In genomic region chr15:48975713-48976419, GRCh38 we compare ENCODE assay signal across 8 cellular contexts. TPM values are rescaled to one million over a fixed set of nuclear protein-coding genes. Genes with fewer than 3 reads are reported as not detected.
DNase-seq lines count a peak whose midpoint lies in the region; ATAC-seq and TF ChIP-seq lines count a peak whose summit lies in the region.

No MANE protein-coding gene starts in this region.

- in situ Hi-C loops in Caki2 (cut with HindIII; ENCODE audit: low pct_unique_long_range_greater_than_20kb, low sequenced_read_pairs) = no loop called here

- peak overlapping the region; percentile 69 to 73 for H3K4me3 Mint-ChIP-seq in activated T-cell treated with anti-CD3 and anti-CD28 coated beads, Interleukin-2, amount 50 U/mL, for 72 hours
- peak overlapping the region; percentile 29 to 75 (median 63) for H3K4me3 Mint-ChIP-seq in naive thymus-derived CD4-positive, alpha-beta T cell
- H3K4me3 Mint-ChIP-seq in stimulated activated effector memory CD8-positive, alpha-beta T cell treated with anti-CD3 and anti-CD28 coated beads, Interleukin-12 subunit alpha, Interleukin-12 subunit beta, amount 100 ng/mL, for 72 hours = peak overlapping the region; percentile 51

- DNase-seq in Caki2 (ENCODE audit: low read depth) = peak; percentile 74
- DNase-seq in PC-9 = peak in 1 of 2 experiments; percentile 73
- peak; percentile 79 to 88 for DNase-seq in activated T-cell treated with anti-CD3 and anti-CD28 coated beads, Interleukin-2, amount 50 U/mL, for 72 hours
- peak; percentile 72 for DNase-seq in fibroblast of gingiva (ENCODE audit: low read depth)
- peak; percentile 48 to 87 (median 71) for DNase-seq in naive thymus-derived CD4-positive, alpha-beta T cell
- peak; percentile 85 to 90 for DNase-seq in stimulated activated effector memory CD8-positive, alpha-beta T cell treated with anti-CD3 and anti-CD28 coated beads, Interleukin-12 subunit alpha, Interleukin-12 subunit beta, amount 100 ng/mL, for 72 hours (ENCODE audit: low spot score in 2 of 2)

- H4K20me1 ChIP-seq in PC-9 (ENCODE audit: insufficient read depth) = no peaks in the 10 kb centered on the region

- H3K36me3 ChIP-seq in HUES6 (ENCODE audit: control insufficient read depth, insufficient read depth, low read length) (no peaks in the 10 kb centered on the region), PC-9 (ENCODE audit: low read depth) (no peaks in the 10 kb centered on the region)
- H3K36me3 ChIP-seq in naive thymus-derived CD4-positive, alpha-beta T cell (ENCODE audit: control insufficient read depth in 2 of 3, insufficient read depth in 3 of 3, low read length in 3 of 3) = no peaks in the 10 kb centered on the region

- peaks cover 10% of the 10 kb centered on the region for H3K4me1 Mint-ChIP-seq in activated T-cell treated with anti-CD3 and anti-CD28 coated beads, Interleukin-2, amount 50 U/mL, for 72 hours (ENCODE audit: low read depth)
- H3K4me1 Mint-ChIP-seq in naive thymus-derived CD4-positive, alpha-beta T cell = peaks cover 0 to 10% (median 0%) of the 10 kb centered on the region in 7 donors
- no peaks in the 10 kb centered on the region for H3K4me1 Mint-ChIP-seq in stimulated activated effector memory CD8-positive, alpha-beta T cell treated with anti-CD3 and anti-CD28 coated beads, Interleukin-12 subunit alpha, Interleukin-12 subunit beta, amount 100 ng/mL, for 72 hours

- BruUV-seq in PC-9 (replicated peaks; lab: Mats Ljungman, UMichigan) = no TSS peak

- H3K27ac ChIP-seq in HUES6 (ENCODE audit: low read depth, low read length) (no peak overlapping the region), PC-9 (no peak overlapping the region)
- H3K27ac ChIP-seq in naive thymus-derived CD4-positive, alpha-beta T cell (ENCODE audit: low read depth, low read length) = no peak overlapping the region

- H3K4me1 ChIP-seq in HUES6 (ENCODE audit: control insufficient read depth, insufficient read depth, low read length) = peaks cover 18% of the 10 kb centered on the region
- peaks cover 14% of the 10 kb centered on the region for H3K4me1 ChIP-seq in PC-9 (replicated peaks; ENCODE audit: insufficient read depth)
- H3K4me1 ChIP-seq in naive thymus-derived CD4-positive, alpha-beta T cell (ENCODE audit: control insufficient read depth in 2 of 2, insufficient read depth in 2 of 2, low read length in 2 of 2) = peaks cover 3 to 4% of the 10 kb centered on the region in 2 donors

- peak overlapping the region; percentile 95 for H2AFZ ChIP-seq in PC-9

- H3K79me2 ChIP-seq in PC-9 (ENCODE audit: low read depth) = no peaks in the 10 kb centered on the region

- peak overlapping the region; percentile 89 for H3K4me2 ChIP-seq in PC-9

- H3K9me3 ChIP-seq in HUES6 (ENCODE audit: control insufficient read depth, insufficient read depth, low read depth, low read length) = no peaks in the 10 kb centered on the region
- no peaks in the 10 kb centered on the region for H3K9me3 ChIP-seq in PC-9 (ENCODE audit: insufficient read depth, low read depth)
- no peaks in the 10 kb centered on the region for H3K9me3 ChIP-seq in naive thymus-derived CD4-positive, alpha-beta T cell (ENCODE audit: control insufficient read depth in 2 of 3, low read length in 3 of 3)

- H3K27me3 ChIP-seq in HUES6 (ENCODE audit: control insufficient read depth, insufficient read depth, low read length) (no peaks in the 10 kb centered on the region), PC-9 (ENCODE audit: insufficient read depth, low read depth) (no peaks in the 10 kb centered on the region)
- no peaks in the 10 kb centered on the region for H3K27me3 ChIP-seq in naive thymus-derived CD4-positive, alpha-beta T cell (ENCODE audit: control insufficient read depth in 2 of 2, insufficient read depth in 2 of 2, low read length in 2 of 2)

- intact Hi-C loops in PC-9 (cut with micrococcal nuclease; ENCODE audit: unreplicated experiment) = no loop called here
- intact Hi-C loops in naive thymus-derived CD4-positive, alpha-beta T cell (cut with micrococcal nuclease) = loop anchor here (1.0 to 2.0 kb wide), 4 partner anchors 10 to 114 kb away; partner anchors contain the start of gene EID1 (in 2 of the 2)

- H3K9me2 ChIP-seq in PC-9 (ENCODE audit: insufficient read depth) = no peaks in the 10 kb centered on the region

- peak; percentile 79 for TF ChIP-seq CTCF in PC-9 (conservative IDR thresholded peaks at IDR 0.05)

- peaks cover 16% of the 10 kb centered on the region for H3K27me3 Mint-ChIP-seq in activated T-cell treated with anti-CD3 and anti-CD28 coated beads, Interleukin-2, amount 50 U/mL, for 72 hours (ENCODE audit: low read depth)
- peaks cover 4 to 37% (median 19%) of the 10 kb centered on the region in 5 donors for H3K27me3 Mint-ChIP-seq in naive thymus-derived CD4-positive, alpha-beta T cell

- H3K36me3 Mint-ChIP-seq in activated T-cell treated with anti-CD3 and anti-CD28 coated beads, Interleukin-2, amount 50 U/mL, for 72 hours (ENCODE audit: insufficient read depth in 2 of 2) = no peaks in the 10 kb centered on the region
- peaks cover 0 to 4% (median 0%) of the 10 kb centered on the region in 5 donors for H3K36me3 Mint-ChIP-seq in naive thymus-derived CD4-positive, alpha-beta T cell
- H3K36me3 Mint-ChIP-seq in stimulated activated effector memory CD8-positive, alpha-beta T cell treated with anti-CD3 and anti-CD28 coated beads, Interleukin-12 subunit alpha, Interleukin-12 subunit beta, amount 100 ng/mL, for 72 hours = no peaks in the 10 kb centered on the region

- peak; percentile 95 for ATAC-seq in GM21423 (IDR thresholded peaks at IDR 0.05; ENCODE audit: unreplicated experiment)
- peak; percentile 99 for ATAC-seq in activated T-cell treated with anti-CD3 and anti-CD28 coated beads, Interleukin-2, amount 50 U/mL, for 72 hours (replicated peaks in 1 of 2)
- peak; percentile 98 for ATAC-seq in naive thymus-derived CD4-positive, alpha-beta T cell
- ATAC-seq in stimulated activated effector memory CD8-positive, alpha-beta T cell treated with anti-CD3 and anti-CD28 coated beads, Interleukin-12 subunit alpha, Interleukin-12 subunit beta, amount 100 ng/mL, for 72 hours = peak; percentile 97

- peak overlapping the region; percentile 81 for H3K9ac ChIP-seq in HUES6 (ENCODE audit: low read length)

- no peaks in the 10 kb centered on the region for H3K9me3 Mint-ChIP-seq in activated T-cell treated with anti-CD3 and anti-CD28 coated beads, Interleukin-2, amount 50 U/mL, for 72 hours
- H3K9me3 Mint-ChIP-seq in naive thymus-derived CD4-positive, alpha-beta T cell = no peaks in the 10 kb centered on the region
- H3K9me3 Mint-ChIP-seq in stimulated activated effector memory CD8-positive, alpha-beta T cell treated with anti-CD3 and anti-CD28 coated beads, Interleukin-12 subunit alpha, Interleukin-12 subunit beta, amount 100 ng/mL, for 72 hours = no peaks in the 10 kb centered on the region

- CTCF ChIA-PET in PC-9 (lab: Charles Lee) = interaction anchor here (0.5 to 1.6 kb wide), 9 partner anchors 10 to 751 kb away, joined by 3 to 13 read pairs (median 4); partner anchors contain the start of genes CEP152 and SECISBP2L
- CTCF ChIA-PET in naive thymus-derived CD4-positive, alpha-beta T cell (lab: Charles Lee) = interaction anchor here (0.7 to 2.8 kb wide), 12 partner anchors 8 to 1974 kb away, joined by 3 to 16 read pairs (median 3); partner anchors contain the start of genes EID1 and SHC4

- H3K27ac Mint-ChIP-seq in activated T-cell treated with anti-CD3 and anti-CD28 coated beads, Interleukin-2, amount 50 U/mL, for 72 hours = no peak overlapping the region
- H3K27ac Mint-ChIP-seq in naive thymus-derived CD4-positive, alpha-beta T cell = no peak overlapping the region
- no peak overlapping the region for H3K27ac Mint-ChIP-seq in stimulated activated effector memory CD8-positive, alpha-beta T cell treated with anti-CD3 and anti-CD28 coated beads, Interleukin-12 subunit alpha, Interleukin-12 subunit beta, amount 100 ng/mL, for 72 hours

- POLR2A ChIA-PET in PC-9 (lab: Charles Lee; ENCODE audit: unreplicated experiment) = no interaction called here
- POLR2A ChIA-PET in naive thymus-derived CD4-positive, alpha-beta T cell (lab: Charles Lee) = interaction anchor here (1.1 kb wide), 1 partner anchor 53 kb away, joined by 3 read pairs; no protein-coding TSS in a partner anchor

- H3K4me3 ChIP-seq in HUES6 (ENCODE audit: low read depth, low read length) (peak overlapping the region; percentile 72), PC-9 (peak overlapping the region; percentile 55; the same call in 1 of the 2 replicates)
- peak overlapping the region; percentile 58 for H3K4me3 ChIP-seq in naive thymus-derived CD4-positive, alpha-beta T cell (ENCODE audit: low read length)

- peaks cover 9% of the 10 kb centered on the region; the same call in 1 of the 2 replicates for H3F3A ChIP-seq in PC-9 (ENCODE audit: insufficient read depth, low read depth)

RNA-seq across cellular contexts. Expression of gene SHC4, which starts 12.1 kb away (rescaled TPM):
- 0.41 TPM in 1 of 2 replicates, not detected in the other for total RNA-seq in Caki2 (2014; rRNA removed; shearing (Covaris generic); ENCODE audit: low replicate concordance)
- 0.18 and 0.44 TPM in 2 replicates for total RNA-seq in PC-9 (2021)
- 1 to 10 TPM; 1.2 to 2.1 TPM for total RNA-seq in activated T-cell treated with anti-CD3 and anti-CD28 coated beads, Interleukin-2, amount 50 U/mL, for 72 hours
- total RNA-seq in naive thymus-derived CD4-positive, alpha-beta T cell = 1 to 10 TPM in 1 of 5 experiments, not detected in 4; 1.2 TPM
- polyA plus RNA-seq in naive thymus-derived CD4-positive, alpha-beta T cell = not detected
